ENCODE assay signal across 15 cellular contexts in the genomic region with DNA sequence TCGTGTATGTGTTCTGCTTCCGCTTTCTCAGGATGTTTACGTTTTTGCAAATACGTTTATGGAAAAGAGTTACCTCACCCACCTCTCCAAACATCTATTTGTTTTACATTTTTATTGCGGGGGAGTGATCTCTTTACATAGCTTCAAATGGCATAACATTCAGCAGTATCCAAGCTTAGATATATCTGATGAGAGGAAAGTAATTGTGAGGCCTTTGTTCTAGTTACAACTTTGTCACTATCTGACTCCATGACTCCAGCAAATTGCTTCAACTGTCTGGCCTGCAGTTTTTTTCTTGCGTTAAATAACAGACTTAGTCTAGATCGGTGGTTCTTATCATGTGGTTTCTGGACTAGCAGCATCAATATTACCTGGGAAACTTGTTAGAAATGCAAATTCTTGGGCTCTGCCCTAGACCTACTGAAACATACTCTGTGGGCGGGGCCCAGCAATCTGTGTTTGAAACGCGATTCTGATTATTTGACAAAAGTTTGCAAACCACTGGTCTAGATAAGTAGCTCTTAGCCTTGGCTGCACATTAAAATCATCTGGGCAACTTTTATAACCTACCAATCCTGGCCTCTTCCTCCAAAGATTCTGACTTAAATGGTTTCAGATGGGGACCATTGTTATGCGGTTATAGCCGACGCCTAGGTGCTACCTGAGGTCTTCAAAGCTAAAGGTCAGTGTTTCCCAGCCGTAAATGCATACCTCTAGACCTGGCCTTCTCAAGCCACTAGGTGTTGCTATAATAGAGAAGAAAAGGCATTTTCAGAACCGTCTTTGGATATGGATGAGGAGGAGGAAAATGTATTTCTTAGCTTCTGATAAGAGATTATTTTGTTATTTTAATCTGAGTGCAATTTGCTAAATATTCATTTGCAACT.
DNase-seq lines count a peak whose midpoint lies in the region; ATAC-seq and TF ChIP-seq lines count a peak whose summit lies in the region.
"Had no signal": no experiment of that assay in that cellular context is flagged by ENCODE, and none has a peak within 500 bp of the region (broad histone marks: within the 10 kb centered on the region; RNA-seq: fewer than 3 reads in every experiment).

No MANE protein-coding gene starts in this region.

- no peaks in the 10 kb centered on the region for H3K36me3 ChIP-seq in mucosa of rectum (ENCODE audit: control insufficient read depth in 2 of 2, insufficient read depth in 2 of 2, low read length in 2 of 2)

- intact Hi-C loops in Calu3 (cut with micrococcal nuclease; ENCODE audit: unreplicated experiment), result loop anchor here (1.0 kb wide), 1 partner anchor 40 kb away; no protein-coding TSS in a partner anchor

- H3K4me1 ChIP-seq in mucosa of rectum (ENCODE audit: control insufficient read depth in 2 of 2, insufficient read depth in 2 of 2, low read length in 2 of 2), result peaks cover 7 to 22% of the 10 kb centered on the region in 2 donors

- no peak for ATAC-seq in stimulated activated naive B cell treated with anti-CD40 and anti-IgM and Interleukin-4, amounts not matched to agents 10 μg/mL and 1 μg/mL and 100 μg/mL, for 72 hours (replicated peaks)
- ATAC-seq: naive thymus-derived CD4-positive, alpha-beta T cell had no signal

- BruUV-seq in Calu3 (replicated peaks; lab: Mats Ljungman, UMichigan), result no TSS peak

- H3K9me3 ChIP-seq in mucosa of rectum (ENCODE audit: control insufficient read depth in 2 of 2, low read length in 2 of 2), result no peaks in the 10 kb centered on the region
- H3K9me3 ChIP-seq: esophagus muscularis mucosa, heart right ventricle had no signal

- TF ChIP-seq EP300 in Ishikawa (IDR thresholded peaks at IDR 0.05; ENCODE audit: borderline replicate concordance), result no peak

- CTCF ChIA-PET in Calu3 (lab: Charles Lee), result interaction anchor here (0.6 to 2.5 kb wide), 5 partner anchors 28 to 49 kb away, joined by 3 to 42 read pairs (median 11); no protein-coding TSS in a partner anchor

- peaks cover 14% of the 10 kb centered on the region for H3K4me1 Mint-ChIP-seq in Calu3 (ENCODE audit: low read depth, unreplicated experiment)
- H3K4me1 Mint-ChIP-seq in stimulated activated naive B cell treated with anti-CD40 and anti-IgM and Interleukin-4, amounts not matched to agents 10 μg/mL and 1 μg/mL and 100 μg/mL, for 72 hours, result no peaks in the 10 kb centered on the region
- H3K4me1 Mint-ChIP-seq: naive thymus-derived CD4-positive, alpha-beta T cell had no signal

- H3K9ac ChIP-seq in mucosa of rectum (ENCODE audit: low read depth in 1 of 2, low read length in 2 of 2), result peak overlapping the region in 1 of 2 donors; percentile 4

- H3K9me3 Mint-ChIP-seq in Calu3 (ENCODE audit: low read depth, unreplicated experiment), result no peaks in the 10 kb centered on the region
- H3K9me3 Mint-ChIP-seq in stimulated activated naive B cell treated with anti-CD40 and anti-IgM and Interleukin-4, amounts not matched to agents 10 μg/mL and 1 μg/mL and 100 μg/mL, for 72 hours, result no peaks in the 10 kb centered on the region
- H3K9me3 Mint-ChIP-seq: naive thymus-derived CD4-positive, alpha-beta T cell had no signal

- no peaks in the 10 kb centered on the region for H3K27me3 ChIP-seq in mucosa of rectum (ENCODE audit: control insufficient read depth in 2 of 2, insufficient read depth in 2 of 2, low read length in 2 of 2)
- H3K27me3 ChIP-seq: esophagus muscularis mucosa, heart right ventricle had no signal

- H3K4me3 ChIP-seq in epithelial cell of esophagus (ENCODE audit: low read length), result no peak overlapping the region
- H3K4me3 ChIP-seq in mucosa of rectum (ENCODE audit: low read length in 2 of 2), result peak overlapping the region in 1 of 2 donors; percentile 4
- H3K4me3 ChIP-seq: esophagus muscularis mucosa, heart right ventricle had no signal

- peak; percentile 31; the same call in 1 of the 2 replicates for TF ChIP-seq RAD21 in Ishikawa (IDR thresholded peaks at IDR 0.05; ENCODE audit: low read depth)

- peak overlapping the region; percentile 52 to 71 for H3K27ac ChIP-seq in mucosa of rectum (ENCODE audit: low read depth in 2 of 2, low read length in 2 of 2)
- H3K27ac ChIP-seq: esophagus muscularis mucosa had no signal

- no peaks in the 10 kb centered on the region for H3K36me3 Mint-ChIP-seq in Calu3 (ENCODE audit: insufficient read depth, unreplicated experiment)
- H3K36me3 Mint-ChIP-seq in stimulated activated naive B cell treated with anti-CD40 and anti-IgM and Interleukin-4, amounts not matched to agents 10 μg/mL and 1 μg/mL and 100 μg/mL, for 72 hours, result peaks cover 5 to 23% of the 10 kb centered on the region in 2 donors

- H3K27me3 Mint-ChIP-seq in Calu3 (ENCODE audit: unreplicated experiment), result no peaks in the 10 kb centered on the region
- H3K27me3 Mint-ChIP-seq in stimulated activated naive B cell treated with anti-CD40 and anti-IgM and Interleukin-4, amounts not matched to agents 10 μg/mL and 1 μg/mL and 100 μg/mL, for 72 hours, result no peaks in the 10 kb centered on the region
- H3K27me3 Mint-ChIP-seq: naive thymus-derived CD4-positive, alpha-beta T cell had no signal

- no peak overlapping the region for H3K4me3 Mint-ChIP-seq in Calu3 (ENCODE audit: low read depth, unreplicated experiment)
- H3K4me3 Mint-ChIP-seq in stimulated activated naive B cell treated with anti-CD40 and anti-IgM and Interleukin-4, amounts not matched to agents 10 μg/mL and 1 μg/mL and 100 μg/mL, for 72 hours, result no peak overlapping the region
- H3K4me3 Mint-ChIP-seq: naive thymus-derived CD4-positive, alpha-beta T cell had no signal

- TF ChIP-seq CTCF in Calu3 (IDR thresholded peaks at IDR 0.05; ENCODE audit: unreplicated experiment) (peak; percentile 24), epithelial cell of esophagus (IDR thresholded peaks at IDR 0.05; ENCODE audit: insufficient read depth, low read depth, low read length, missing control alignments) (peak; percentile 33)

- DNase-seq in Calu3 (no peak), epithelial cell of esophagus (ENCODE audit: low read depth) (peak; percentile 9), NOMO-1 (lab: John Stamatoyannopoulos, UW; ENCODE audit: unreplicated experiment in 2 of 2) (no peak), Kasumi-1 (lab: John Stamatoyannopoulos, UW) (no peak)
- DNase-seq in stimulated activated naive CD4-positive, alpha-beta T cell (lab: John Stamatoyannopoulos, UW), result no peak
- DNase-seq in stimulated activated naive B cell treated with anti-CD40 and anti-IgM and Interleukin-4, amounts not matched to agents 10 μg/mL and 1 μg/mL and 100 μg/mL, for 72 hours, result no peak
- DNase-seq: activated gamma-delta T cell treated with Interleukin-2 at 50 U/mL for 16 hours; naive thymus-derived CD4-positive, alpha-beta T cell; NCI-H2107; NCI-H774; T-helper 1 cell had no signal

- H3K27ac Mint-ChIP-seq in Calu3 (ENCODE audit: unreplicated experiment), result no peak overlapping the region
- no peak overlapping the region for H3K27ac Mint-ChIP-seq in stimulated activated naive B cell treated with anti-CD40 and anti-IgM and Interleukin-4, amounts not matched to agents 10 μg/mL and 1 μg/mL and 100 μg/mL, for 72 hours

TF ChIP-seq in Ishikawa, 13 proteins besides CTCF, POLR2A, EP300 and RAD21:
- TF ChIP-seq NFIC (IDR thresholded peaks at IDR 0.05) (no peak), TCF12 (IDR thresholded peaks at IDR 0.05; ENCODE audit: low read depth) (no peak), EGR1 (IDR thresholded peaks at IDR 0.05) (no peak), TAF1 (IDR thresholded peaks at IDR 0.05; ENCODE audit: low read depth) (no peak), CEBPB (IDR thresholded peaks at IDR 0.05) (no peak), ZBTB7A (IDR thresholded peaks at IDR 0.05; ENCODE audit: low read depth) (no peak), TEAD4 (IDR thresholded peaks at IDR 0.05) (no peak), CREB1 (IDR thresholded peaks at IDR 0.05; ENCODE audit: low read depth) (no peak), YY1 (IDR thresholded peaks at IDR 0.05; ENCODE audit: low read depth) (no peak), USF1 (IDR thresholded peaks at IDR 0.05) (no peak), FOXM1 (IDR thresholded peaks at IDR 0.05; ENCODE audit: borderline replicate concordance, low read depth) (no peak)
- TF ChIP-seq, protein P1, sequence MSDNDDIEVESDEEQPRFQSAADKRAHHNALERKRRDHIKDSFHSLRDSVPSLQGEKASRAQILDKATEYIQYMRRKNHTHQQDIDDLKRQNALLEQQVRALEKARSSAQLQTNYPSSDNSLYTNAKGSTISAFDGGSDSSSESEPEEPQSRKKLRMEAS (IDR thresholded peaks at IDR 0.05), result no peak
- TF ChIP-seq, protein P2, sequence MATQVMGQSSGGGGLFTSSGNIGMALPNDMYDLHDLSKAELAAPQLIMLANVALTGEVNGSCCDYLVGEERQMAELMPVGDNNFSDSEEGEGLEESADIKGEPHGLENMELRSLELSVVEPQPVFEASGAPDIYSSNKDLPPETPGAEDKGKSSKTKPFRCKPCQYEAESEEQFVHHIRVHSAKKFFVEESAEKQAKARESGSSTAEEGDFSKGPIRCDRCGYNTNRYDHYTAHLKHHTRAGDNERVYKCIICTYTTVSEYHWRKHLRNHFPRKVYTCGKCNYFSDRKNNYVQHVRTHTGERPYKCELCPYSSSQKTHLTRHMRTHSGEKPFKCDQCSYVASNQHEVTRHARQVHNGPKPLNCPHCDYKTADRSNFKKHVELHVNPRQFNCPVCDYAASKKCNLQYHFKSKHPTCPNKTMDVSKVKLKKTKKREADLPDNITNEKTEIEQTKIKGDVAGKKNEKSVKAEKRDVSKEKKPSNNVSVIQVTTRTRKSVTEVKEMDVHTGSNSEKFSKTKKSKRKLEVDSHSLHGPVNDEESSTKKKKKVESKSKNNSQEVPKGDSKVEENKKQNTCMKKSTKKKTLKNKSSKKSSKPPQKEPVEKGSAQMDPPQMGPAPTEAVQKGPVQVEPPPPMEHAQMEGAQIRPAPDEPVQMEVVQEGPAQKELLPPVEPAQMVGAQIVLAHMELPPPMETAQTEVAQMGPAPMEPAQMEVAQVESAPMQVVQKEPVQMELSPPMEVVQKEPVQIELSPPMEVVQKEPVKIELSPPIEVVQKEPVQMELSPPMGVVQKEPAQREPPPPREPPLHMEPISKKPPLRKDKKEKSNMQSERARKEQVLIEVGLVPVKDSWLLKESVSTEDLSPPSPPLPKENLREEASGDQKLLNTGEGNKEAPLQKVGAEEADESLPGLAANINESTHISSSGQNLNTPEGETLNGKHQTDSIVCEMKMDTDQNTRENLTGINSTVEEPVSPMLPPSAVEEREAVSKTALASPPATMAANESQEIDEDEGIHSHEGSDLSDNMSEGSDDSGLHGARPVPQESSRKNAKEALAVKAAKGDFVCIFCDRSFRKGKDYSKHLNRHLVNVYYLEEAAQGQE (IDR thresholded peaks at IDR 0.05; ENCODE audit: low read depth), result no peak
